Comparison of ENCODE assay signal across 8 cellular contexts in genomic region chr6:87944541-87944954, GRCh38.
A peak's percentile ranks its signal among the peaks of the same experiment; 100 is the strongest.
DNase-seq lines count a peak whose midpoint lies in the region; ATAC-seq and TF ChIP-seq lines count a peak whose summit lies in the region.

No MANE protein-coding gene starts in this region.

- H3K27ac ChIP-seq in OCI-LY1 (ENCODE audit: low read depth, low read length, poor library complexity, severe bottlenecking), result no peak overlapping the region

- no peaks in the 10 kb centered on the region for H3K9me2 ChIP-seq in OCI-LY1 (ENCODE audit: low read depth, low read length)

- no peaks in the 10 kb centered on the region for H3F3A ChIP-seq in OCI-LY1 (ENCODE audit: insufficient read depth, low read length)

- DNase-seq in GM12864 (ENCODE audit: low read depth) (no peak), fibroblast of gingiva (ENCODE audit: low read depth) (peak; percentile 48), pons (ENCODE audit: low spot score) (peak; percentile 59), KBM-7 (no peak)
- DNase-seq in activated CD4-positive, alpha-beta T cell treated with anti-CD3 and anti-CD28 coated beads, Interleukin-2, amount 50 U/mL, for 1 hour, result no peak

- H3K4me3 ChIP-seq in GM12864 (ENCODE audit: low read depth, low read length), result no peak overlapping the region
- H3K4me3 ChIP-seq in OCI-LY1 (ENCODE audit: low read depth, low read length, poor library complexity, severe bottlenecking), result no peak overlapping the region

- H3K4me1 ChIP-seq in OCI-LY1 (ENCODE audit: insufficient read depth, low read length, severe bottlenecking), result peaks cover 10% of the 10 kb centered on the region

- H3K4me2 ChIP-seq in OCI-LY1 (ENCODE audit: low read length), result no peak overlapping the region

- H3K9me3 ChIP-seq in OCI-LY1 (ENCODE audit: low read length), result no peaks in the 10 kb centered on the region

- peak; percentile 15 for TF ChIP-seq CTCF in GM12864 (IDR thresholded peaks at IDR 0.05; ENCODE audit: low read depth, low read length, missing control alignments)
- peak; percentile 54 for TF ChIP-seq CTCF in OCI-LY1 (IDR thresholded peaks at IDR 0.05; ENCODE audit: low read length)

- no peak overlapping the region; the same call in 1 of the 2 replicates for H3K9ac ChIP-seq in OCI-LY1 (ENCODE audit: low read length)

- H3K27me3 ChIP-seq in OCI-LY1 (ENCODE audit: insufficient read depth, low read length), result no peaks in the 10 kb centered on the region

- H3K79me2 ChIP-seq in OCI-LY1 (ENCODE audit: insufficient read depth, low read length), result no peaks in the 10 kb centered on the region

- in situ Hi-C loops in KBM-7 (cut with MboI; ENCODE audit: low pct_unique_long_range_greater_than_20kb, low sequenced_read_pairs), result no loop called here

- H3K36me3 ChIP-seq in OCI-LY1 (ENCODE audit: insufficient read depth, low read length), result no peaks in the 10 kb centered on the region

- no peaks in the 10 kb centered on the region for H4K20me1 ChIP-seq in OCI-LY1 (ENCODE audit: insufficient read depth, low read length)

- no peak overlapping the region for H2AFZ ChIP-seq in OCI-LY1 (ENCODE audit: low read length)

- ATAC-seq in HG02588 (IDR thresholded peaks at IDR 0.05; ENCODE audit: unreplicated experiment) (no peak), GM21529 (IDR thresholded peaks at IDR 0.05; ENCODE audit: unreplicated experiment) (no peak)

Comparison
In these comparisons a context has a peak if more than half of its experiments do, and no peak if none do; other contexts are left out.
1. DNase-seq: peak in fibroblast of gingiva (single experiment) and pons (single experiment); none in GM12864 (single experiment), activated CD4-positive, alpha-beta T cell treated with anti-CD3 and anti-CD28 coated beads, Interleukin-2, amount 50 U/mL, for 1 hour (single experiment) and KBM-7 (single experiment).